ENCODE assay signal across 14 cellular contexts in the genomic region with DNA sequence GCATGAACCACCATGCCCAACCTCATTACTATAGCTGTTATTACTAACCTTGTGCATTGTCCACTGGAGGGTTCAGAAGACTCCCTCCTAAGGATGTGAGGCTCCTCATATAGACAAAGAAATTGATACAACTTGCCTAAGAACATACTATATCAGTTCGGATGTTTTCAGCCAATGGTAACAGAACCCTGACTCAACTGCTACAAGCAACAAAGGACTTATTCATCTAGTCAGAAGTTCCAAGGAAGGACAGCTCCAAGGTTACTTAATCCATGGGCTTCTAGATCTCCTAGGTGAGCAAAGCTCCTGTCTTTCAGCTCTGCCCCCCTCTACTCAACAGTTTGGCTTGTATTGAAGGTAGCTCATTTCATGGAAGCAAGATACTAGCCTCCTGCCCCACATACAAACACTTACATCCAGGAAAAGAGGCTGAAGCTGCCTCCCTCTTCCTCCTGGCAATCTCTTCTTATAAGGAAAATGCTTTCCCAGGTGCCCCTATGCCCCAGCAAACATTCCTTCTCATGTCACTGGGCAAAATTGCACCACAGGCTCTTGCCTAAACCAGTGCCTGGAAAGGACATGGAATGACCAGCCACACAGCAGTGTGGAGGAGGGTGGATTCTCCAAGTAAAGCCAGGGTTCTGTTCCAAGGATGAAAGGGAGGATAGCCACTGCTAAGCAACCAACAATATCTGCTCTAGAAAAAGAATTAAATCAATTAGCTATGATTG.
"Had no signal": no experiment of that assay in that cellular context is flagged by ENCODE, and none has a peak within 500 bp of the region (broad histone marks: within the 10 kb centered on the region; RNA-seq: fewer than 3 reads in every experiment).

No MANE protein-coding gene starts in this region.

- H3K4me2 ChIP-seq: hepatocyte had no signal

- DNase-seq: activated CD4-positive, alpha-beta T cell treated with anti-CD3 and anti-CD28 coated beads, Interleukin-2, amount 10 ng/mL, durations not matched to agents 7 days and 5 days; activated CD8-positive, alpha-beta memory T cell treated with anti-CD3 and anti-CD28 coated beads, Interleukin-2, amount 50 U/mL, for 4 hours; activated effector memory CD4-positive, alpha-beta T cell treated with anti-CD3 and anti-CD28 coated beads, Interleukin-2, amount 50 U/mL, for 16 hours; activated naive CD4-positive, alpha-beta T cell treated with anti-CD3 and anti-CD28 coated beads, Interleukin-2, amount 50 U/mL, for 16 hours; cortex of kidney; left colon; lower lobe of right lung; nephron progenitor cell; occipital lobe; stimulated activated naive CD8-positive, alpha-beta T cell treated with anti-CD3 and anti-CD28 coated beads, Interleukin-15, amount 100 ng/mL, for 72 hours; upper lobe of left lung had no signal

- ATAC-seq: activated CD4-positive, CD25-positive, alpha-beta regulatory T cell treated with anti-CD3 and anti-CD28 coated beads, Interleukin-2, amount 50 U/mL, for 24 hours; left colon; lower lobe of right lung; stimulated activated naive CD8-positive, alpha-beta T cell treated with anti-CD3 and anti-CD28 coated beads, Interleukin-15, amount 100 ng/mL, for 72 hours had no signal

- H3K4me1 ChIP-seq: ascending aorta, lower lobe of right lung had no signal

- H3K79me2 ChIP-seq: hepatocyte had no signal

- H3K27ac ChIP-seq: ascending aorta, hepatocyte, lower lobe of right lung, upper lobe of left lung had no signal

- H2AFZ ChIP-seq: hepatocyte had no signal

- H3K36me3 ChIP-seq: ascending aorta, lower lobe of right lung, upper lobe of left lung had no signal

- H3K27me3 ChIP-seq: ascending aorta, upper lobe of left lung had no signal

- H3K4me3 ChIP-seq: ascending aorta, hepatocyte, lower lobe of right lung, upper lobe of left lung had no signal

- H3K9me3 ChIP-seq: ascending aorta, lower lobe of right lung, upper lobe of left lung had no signal
